ENCODE assay signal across 23 cellular contexts in the genomic region with DNA sequence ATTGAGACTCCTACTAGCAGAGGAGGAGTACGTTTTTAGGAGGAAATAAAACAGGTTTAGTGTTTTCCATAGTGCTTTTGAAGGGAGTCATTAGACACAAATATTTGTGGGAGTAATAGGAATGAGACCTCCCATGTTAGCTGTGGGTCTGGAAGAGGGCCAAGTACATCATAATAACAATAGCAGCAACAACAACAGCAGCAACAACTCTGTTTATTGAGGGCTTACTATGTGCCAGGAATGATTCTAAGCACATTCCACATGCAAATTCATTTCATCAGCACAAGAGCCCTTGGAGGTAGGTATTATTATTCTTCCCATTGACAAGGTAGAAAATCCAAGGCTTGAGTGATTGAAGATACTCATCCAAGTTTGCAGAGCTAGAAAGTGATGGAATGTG.
DNase-seq lines count a peak whose midpoint lies in the region; ATAC-seq and TF ChIP-seq lines count a peak whose summit lies in the region.
"Had no signal": no experiment of that assay in that cellular context is flagged by ENCODE, and none has a peak within 500 bp of the region (broad histone marks: within the 10 kb centered on the region; RNA-seq: fewer than 3 reads in every experiment).

No MANE protein-coding gene starts in this region.

- no peaks in the 10 kb centered on the region for H3K36me3 ChIP-seq in MG63
- H3K36me3 ChIP-seq: BLaER1 treated with 17β-estradiol and CSF1 and Interleukin-3, amounts not matched to agents 10 nM and 100 nM had no signal

- H3K9me3 ChIP-seq in MG63 = no peaks in the 10 kb centered on the region
- H3K9me3 ChIP-seq: A549; BLaER1 treated with 17β-estradiol and CSF1 and Interleukin-3, amounts not matched to agents 10 nM and 100 nM had no signal

- H3K27me3 ChIP-seq in MG63 = no peaks in the 10 kb centered on the region
- H3K27me3 ChIP-seq: BLaER1 treated with 17β-estradiol and CSF1 and Interleukin-3, amounts not matched to agents 10 nM and 100 nM had no signal

- ATAC-seq in HG02885 (IDR thresholded peaks at IDR 0.05; ENCODE audit: poor library complexity, unreplicated experiment) = no peak
- ATAC-seq: A549, Panc1 had no signal

- no peak overlapping the region for H3K4me3 ChIP-seq in choroid plexus epithelial cell (ENCODE audit: low read depth, low read length)
- H3K4me3 ChIP-seq in fibroblast of villous mesenchyme (ENCODE audit: low read depth, low read length) = no peak overlapping the region
- no peak overlapping the region for H3K4me3 ChIP-seq in MG63
- H3K4me3 ChIP-seq: A549; BLaER1 treated with 17β-estradiol and CSF1 and Interleukin-3, amounts not matched to agents 10 nM and 100 nM; GM23248 had no signal

- no peak for TF ChIP-seq CTCF in choroid plexus epithelial cell (conservative IDR thresholded peaks at IDR 0.05; ENCODE audit: low read depth, low read length)
- no peak for TF ChIP-seq CTCF in fibroblast of villous mesenchyme (IDR thresholded peaks at IDR 0.05; ENCODE audit: insufficient read depth, low read depth, low read length)

- DNase-seq in amniotic epithelial cell (ENCODE audit: low read depth) (peak; percentile 37), choroid plexus epithelial cell (ENCODE audit: low read depth) (peak; percentile 50), fibroblast of villous mesenchyme (ENCODE audit: low read depth) (peak; percentile 38), midbrain (lab: John Stamatoyannopoulos, UW) (no peak), NOMO-1 treated with DMSO at 0.1 percent for 48 hours (lab: John Stamatoyannopoulos, UW; ENCODE audit: unreplicated experiment) (no peak), MG63 (no peak)
- DNase-seq: AML-193; CD4-positive, alpha-beta T cell; COR-L47; DMS53; GM23248; HCEC 1CT; IMR-90; KG1; MM.1S; NCI-H2081; NCI-H2227 treated with DMSO at 0.1 percent for 48 hours; NCI-H526 treated with DMSO at 0.1 percent for 48 hours; SHP77 had no signal

Comparison
In these comparisons a context has a peak if more than half of its experiments do, and no peak if none do; other contexts are left out.
1. DNase-seq: peak in amniotic epithelial cell (single experiment), choroid plexus epithelial cell (single experiment) and fibroblast of villous mesenchyme (single experiment); none in midbrain (single experiment), NOMO-1 treated with DMSO at 0.1 percent for 48 hours (single experiment) and MG63 (single experiment).